In the genomic region with DNA sequence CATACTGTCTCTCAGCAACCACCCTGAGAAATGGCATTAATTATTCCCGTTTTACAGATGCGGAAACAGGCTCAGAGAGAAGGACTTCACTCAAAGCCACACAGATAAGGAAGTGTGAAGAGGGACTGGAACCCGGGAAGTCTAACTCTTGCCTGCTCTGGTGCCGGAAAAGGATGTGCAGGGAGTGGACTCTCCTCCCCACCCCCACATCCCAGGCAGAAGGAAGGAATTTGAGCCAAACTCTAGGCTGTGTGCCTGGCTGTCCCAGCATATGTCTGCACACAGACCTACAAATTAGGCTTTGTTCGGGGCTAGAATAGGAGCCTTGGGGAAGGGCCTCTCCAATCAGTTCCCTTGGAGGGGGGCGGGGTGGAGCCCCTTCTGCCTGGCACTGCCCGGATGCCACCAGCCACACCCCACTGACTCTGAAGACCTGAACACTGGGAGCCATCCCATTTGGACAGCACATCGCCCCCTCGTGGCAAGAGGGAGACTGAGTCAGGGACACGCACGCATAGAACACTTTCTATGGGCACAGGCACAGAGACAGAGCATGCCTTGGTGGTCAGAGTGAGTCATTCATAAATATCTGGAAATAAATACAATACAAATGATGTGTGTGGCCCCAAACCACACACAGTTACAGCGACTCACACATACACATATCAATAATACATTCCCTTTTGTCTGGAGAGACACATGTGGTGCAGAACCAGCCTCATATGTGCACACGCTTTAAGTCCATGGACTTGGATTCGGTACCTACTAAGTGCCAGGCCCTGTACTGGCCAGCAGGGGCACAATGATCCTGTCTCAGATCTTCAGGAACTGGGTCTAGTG, we compare ENCODE assay signal across 8 cellular contexts. TPM values are rescaled to one million over a fixed set of nuclear protein-coding genes. Genes with fewer than 3 reads are reported as not detected.
DNase-seq lines count a peak whose midpoint lies in the region; ATAC-seq and TF ChIP-seq lines count a peak whose summit lies in the region.

No MANE protein-coding gene starts in this region.

- peaks cover 20% of the 10 kb centered on the region for H3K4me1 Mint-ChIP-seq in activated T-helper 17 cell treated with anti-CD3 and anti-CD28 coated beads, Interleukin-2, amount 50 U/mL, for 72 hours

- peak overlapping the region; percentile 66 for H2AFZ ChIP-seq in osteoblast (ENCODE audit: low read length)

- H3K4me3 ChIP-seq in fibroblast of villous mesenchyme (ENCODE audit: low read depth, low read length) (no peak overlapping the region), osteoblast (ENCODE audit: insufficient read depth, low read length) (peak overlapping the region; percentile 9), thoracic aorta (peak overlapping the region; percentile 24)

- ATAC-seq in GM21515 (IDR thresholded peaks at IDR 0.05; ENCODE audit: unreplicated experiment) (peak; percentile 70), thoracic aorta (ENCODE audit: insufficient number of reproducible peaks, low FRiP score, low read depth) (peak; percentile 67)
- ATAC-seq in activated T-helper 17 cell treated with anti-CD3 and anti-CD28 coated beads, Interleukin-2, amount 50 U/mL, for 72 hours (replicated peaks), result peak; percentile 89

- H3K4me3 Mint-ChIP-seq in activated T-helper 17 cell treated with anti-CD3 and anti-CD28 coated beads, Interleukin-2, amount 50 U/mL, for 72 hours, result peak overlapping the region; percentile 38

- H3K4me1 ChIP-seq in osteoblast (ENCODE audit: insufficient read depth, low read length) (peaks cover 32% of the 10 kb centered on the region), thoracic aorta (ENCODE audit: control insufficient read depth in 1 of 2, low read depth in 2 of 2) (peaks cover 0 to 28% of the 10 kb centered on the region in 2 donors)

- no peaks in the 10 kb centered on the region for H3K36me3 ChIP-seq in osteoblast (ENCODE audit: insufficient read depth, low read length)
- no peaks in the 10 kb centered on the region for H3K36me3 ChIP-seq in thoracic aorta

- H3K27me3 Mint-ChIP-seq in activated T-helper 17 cell treated with anti-CD3 and anti-CD28 coated beads, Interleukin-2, amount 50 U/mL, for 72 hours, result peaks cover 20% of the 10 kb centered on the region

- no peaks in the 10 kb centered on the region for H4K20me1 ChIP-seq in osteoblast (ENCODE audit: insufficient read depth, low read length)

- H3K9me3 Mint-ChIP-seq in activated T-helper 17 cell treated with anti-CD3 and anti-CD28 coated beads, Interleukin-2, amount 50 U/mL, for 72 hours, result no peaks in the 10 kb centered on the region

- peak overlapping the region; percentile 49 for H3K27ac Mint-ChIP-seq in activated T-helper 17 cell treated with anti-CD3 and anti-CD28 coated beads, Interleukin-2, amount 50 U/mL, for 72 hours

- H3K9me3 ChIP-seq in osteoblast (ENCODE audit: low read depth, low read length) (no peaks in the 10 kb centered on the region), thoracic aorta (no peaks in the 10 kb centered on the region)

- H3K79me2 ChIP-seq in osteoblast (ENCODE audit: insufficient read depth, low read length), result no peaks in the 10 kb centered on the region

- TF ChIP-seq CTCF in fibroblast of villous mesenchyme (IDR thresholded peaks at IDR 0.05; ENCODE audit: insufficient read depth, low read depth, low read length) (peak; percentile 90), osteoblast (IDR thresholded peaks at IDR 0.05; ENCODE audit: extremely low read depth, low read depth, low read length) (peak; percentile 97), thoracic aorta (IDR thresholded peaks at IDR 0.05) (peak; percentile 94)

- H3K36me3 Mint-ChIP-seq in activated T-helper 17 cell treated with anti-CD3 and anti-CD28 coated beads, Interleukin-2, amount 50 U/mL, for 72 hours (ENCODE audit: low read depth), result no peaks in the 10 kb centered on the region

- peak overlapping the region; percentile 69 for H3K4me2 ChIP-seq in osteoblast (ENCODE audit: insufficient read depth, low read length)

- H3K27ac ChIP-seq in osteoblast (ENCODE audit: low read depth, low read length) (peak overlapping the region; percentile 45), thoracic aorta (peak overlapping the region; percentile 0 to 14)

- no peaks in the 10 kb centered on the region for H3K27me3 ChIP-seq in osteoblast (ENCODE audit: insufficient read depth, low read length)
- no peaks in the 10 kb centered on the region for H3K27me3 ChIP-seq in thoracic aorta (replicated peaks; ENCODE audit: insufficient read depth)

- DNase-seq in DMS 273 treated with DMSO at 0.1 percent for 48 hours (lab: John Stamatoyannopoulos, UW), result peak; percentile 77
- DNase-seq in KG1 (lab: John Stamatoyannopoulos, UW), result peak; percentile 74
- DNase-seq in RKO (ENCODE audit: low spot score), result peak; percentile 94
- peak; percentile 92 for DNase-seq in fibroblast of villous mesenchyme (ENCODE audit: low read depth)
- peak; percentile 99 for DNase-seq in osteoblast (ENCODE audit: insufficient read length, low spot score, missing footprints)
- DNase-seq in thoracic aorta (ENCODE audit: low spot score), result peak; percentile 65

RNA-seq across cellular contexts. Expression of a gene that starts 13.1 kb away (rescaled TPM):
- total RNA-seq in activated T-helper 17 cell treated with anti-CD3 and anti-CD28 coated beads, Interleukin-2, amount 50 U/mL, for 72 hours, result 10 to 100 TPM; 15.0 to 24.8 TPM
- 87.7 and 134 TPM in 2 replicates for total RNA-seq in fibroblast of villous mesenchyme
- 117 and 127 TPM in 2 replicates for total RNA-seq in osteoblast
- 100 to 1,000 TPM; 127 to 165 TPM for total RNA-seq in thoracic aorta

RNA-seq across cellular contexts. Expression of a gene that starts 18.2 kb away (rescaled TPM):
- total RNA-seq in activated T-helper 17 cell treated with anti-CD3 and anti-CD28 coated beads, Interleukin-2, amount 50 U/mL, for 72 hours, result 1 to 10 TPM in 1 of 2 donors, under 1 TPM in 1; 0.48 to 2.9 TPM
- 1.7 and 1.9 TPM in 2 replicates for total RNA-seq in fibroblast of villous mesenchyme
- 0.72 and 1.2 TPM in 2 replicates for total RNA-seq in osteoblast
- 1 to 10 TPM in 1 of 2 donors, under 1 TPM in 1; 0.14 to 1.1 TPM for total RNA-seq in thoracic aorta

RNA-seq across cellular contexts. Expression of a gene that starts 18.3 kb away (rescaled TPM):
- 100 to 1,000 TPM in 1 of 2 donors, 10 to 100 TPM in 1; 45.9 to 150 TPM for total RNA-seq in activated T-helper 17 cell treated with anti-CD3 and anti-CD28 coated beads, Interleukin-2, amount 50 U/mL, for 72 hours
- total RNA-seq in fibroblast of villous mesenchyme (81.6 and 97.0 TPM in 2 replicates), osteoblast (103 and 106 TPM in 2 replicates), thoracic aorta (100 to 1,000 TPM; 136 to 206 TPM)

RNA-seq across cellular contexts. Expression of a gene that starts 25.4 kb away (rescaled TPM):
- 10 to 100 TPM; 12.0 to 24.9 TPM for total RNA-seq in activated T-helper 17 cell treated with anti-CD3 and anti-CD28 coated beads, Interleukin-2, amount 50 U/mL, for 72 hours
- total RNA-seq in fibroblast of villous mesenchyme, result 3.2 and 3.9 TPM in 2 replicates
- 3.2 and 3.3 TPM in 2 replicates for total RNA-seq in osteoblast
- 10 to 100 TPM in 1 of 2 donors, 1 to 10 TPM in 1; 5.3 to 16.6 TPM for total RNA-seq in thoracic aorta

RNA-seq across cellular contexts. Expression of a gene that starts 25.4 kb away (rescaled TPM):
- 10 to 100 TPM; 50.1 to 58.7 TPM for total RNA-seq in activated T-helper 17 cell treated with anti-CD3 and anti-CD28 coated beads, Interleukin-2, amount 50 U/mL, for 72 hours
- 51.8 and 67.3 TPM in 2 replicates for total RNA-seq in fibroblast of villous mesenchyme
- 48.5 and 55.7 TPM in 2 replicates for total RNA-seq in osteoblast
- 10 to 100 TPM; 51.9 to 56.6 TPM for total RNA-seq in thoracic aorta
